ENCODE assay signal across 9 cellular contexts in the genomic region with DNA sequence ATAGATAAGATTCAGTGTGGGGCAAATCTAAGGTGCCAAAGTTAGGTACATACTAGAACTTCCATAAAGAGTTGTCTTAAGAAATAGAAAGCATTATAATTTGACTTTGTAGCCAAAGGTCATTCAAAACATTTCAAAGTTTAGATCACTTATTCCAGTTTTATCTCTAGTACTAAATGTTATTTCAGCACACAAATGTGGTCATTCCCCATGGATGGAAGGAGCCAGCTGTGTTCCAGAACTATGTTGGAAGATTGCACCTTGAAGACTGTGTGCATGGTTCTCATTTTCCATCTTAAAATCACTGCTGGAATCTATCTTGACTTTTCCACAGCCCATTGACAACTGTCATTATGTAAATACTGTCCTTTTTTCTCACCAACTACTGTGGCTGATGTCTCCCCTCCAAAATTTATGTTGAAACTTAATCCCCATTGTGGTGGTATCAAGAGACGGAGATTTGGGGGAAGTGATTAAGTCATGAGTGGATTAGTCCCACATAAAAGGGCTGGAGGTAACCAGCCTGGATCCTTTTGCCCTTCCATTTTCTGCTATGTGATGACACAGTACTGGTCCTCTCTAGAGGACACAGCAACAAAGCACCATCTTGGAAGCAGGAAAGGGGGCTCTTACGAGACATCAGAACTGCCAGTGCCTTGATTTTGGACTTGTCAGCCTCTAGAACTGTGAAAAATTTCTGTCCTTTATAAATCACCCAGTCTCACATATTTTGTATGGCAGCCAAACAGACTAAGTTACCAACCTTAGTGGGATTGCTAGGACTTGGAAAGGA. TPM values are rescaled to one million over a fixed set of nuclear protein-coding genes. Genes with fewer than 3 reads are reported as not detected.
DNase-seq lines count a peak whose midpoint lies in the region; ATAC-seq and TF ChIP-seq lines count a peak whose summit lies in the region.
"Had no signal": no experiment of that assay in that cellular context is flagged by ENCODE, and none has a peak within 500 bp of the region (broad histone marks: within the 10 kb centered on the region; RNA-seq: fewer than 3 reads in every experiment).

No MANE protein-coding gene starts in this region.

- no peak overlapping the region for H3K4me3 ChIP-seq in HL-60 (replicated peaks; ENCODE audit: insufficient read depth, low read length)
- H3K4me3 ChIP-seq: PC-9 had no signal

- peaks cover 96% of the 10 kb centered on the region for H3K4me1 Mint-ChIP-seq in activated B cell treated with CpG ODN at 0.5 μM for 24 hours
- peaks cover 88 to 100% of the 10 kb centered on the region in 2 donors for H3K4me1 Mint-ChIP-seq in immature natural killer cell
- peaks cover 95% of the 10 kb centered on the region for H3K4me1 Mint-ChIP-seq in stimulated activated naive CD8-positive, alpha-beta T cell treated with anti-CD3 and anti-CD28 coated beads, Interleukin-15, amount 100 ng/mL, for 72 hours
- peaks cover 40% of the 10 kb centered on the region for H3K4me1 Mint-ChIP-seq in Calu3 (ENCODE audit: low read depth, unreplicated experiment)

- CTCF ChIA-PET in activated B cell treated with CpG ODN at 0.5 μM for 24 hours (lab: Charles Lee): interaction anchor here (1.7 to 2.3 kb wide), 3 partner anchors 28 to 127 kb away, joined by 5 to 22 read pairs (median 11); no protein-coding TSS in a partner anchor
- CTCF ChIA-PET in Calu3 (lab: Charles Lee): no interaction called here

- intact Hi-C loops in activated B cell treated with CpG ODN at 0.5 μM for 24 hours (cut with micrococcal nuclease): loop anchor here (1.0 kb wide), 1 partner anchor 7 kb away; no protein-coding TSS in a partner anchor
- intact Hi-C loops in Calu3 (cut with micrococcal nuclease; ENCODE audit: unreplicated experiment): no loop called here

- H3K36me3 Mint-ChIP-seq in activated B cell treated with CpG ODN at 0.5 μM for 24 hours (ENCODE audit: low read depth): peaks cover 69% of the 10 kb centered on the region
- H3K36me3 Mint-ChIP-seq in immature natural killer cell: peaks cover 0 to 7% (median 5%) of the 10 kb centered on the region in 3 donors
- H3K36me3 Mint-ChIP-seq in Calu3 (ENCODE audit: insufficient read depth, unreplicated experiment): peaks cover 25% of the 10 kb centered on the region

- H3K27ac Mint-ChIP-seq in activated B cell treated with CpG ODN at 0.5 μM for 24 hours: peak overlapping the region; percentile 91
- H3K27ac Mint-ChIP-seq in immature natural killer cell: peak overlapping the region; percentile 89 to 97 (median 93)
- H3K27ac Mint-ChIP-seq in stimulated activated naive CD8-positive, alpha-beta T cell treated with anti-CD3 and anti-CD28 coated beads, Interleukin-15, amount 100 ng/mL, for 72 hours: peak overlapping the region; percentile 100
- no peak overlapping the region for H3K27ac Mint-ChIP-seq in Calu3 (ENCODE audit: unreplicated experiment)
- H3K27ac Mint-ChIP-seq: progenitor cell of endocrine pancreas had no signal

- TF ChIP-seq CTCF in HL-60 (IDR thresholded peaks at IDR 0.05; ENCODE audit: insufficient read depth, low read length) (no peak), activated B cell treated with CpG ODN at 0.5 μM for 24 hours (IDR thresholded peaks at IDR 0.05) (no peak), Calu3 (IDR thresholded peaks at IDR 0.05; ENCODE audit: unreplicated experiment) (no peak)

- POLR2A ChIA-PET in activated B cell treated with CpG ODN at 0.5 μM for 24 hours (lab: Charles Lee): interaction anchor here (0.9 to 4.3 kb wide), 6 partner anchors 8 to 27 kb away, joined by 4 to 16 read pairs (median 5); no protein-coding TSS in a partner anchor

- no peaks in the 10 kb centered on the region for H3K27me3 ChIP-seq in HL-60 (ENCODE audit: insufficient read depth, poor library complexity, severe bottlenecking)

- DNase-seq in HL-60 (ENCODE audit: low read depth in 1 of 2, low spot score in 1 of 2): no peak
- no peak for DNase-seq in activated B cell treated with CpG ODN at 0.5 μM for 24 hours
- DNase-seq in immature natural killer cell: no peak
- DNase-seq in stimulated activated naive CD8-positive, alpha-beta T cell treated with anti-CD3 and anti-CD28 coated beads, Interleukin-15, amount 100 ng/mL, for 72 hours: no peak
- DNase-seq in NCI-H146 treated with DMSO at 0.1 percent for 48 hours (lab: John Stamatoyannopoulos, UW; ENCODE audit: unreplicated experiment): no peak
- DNase-seq in Calu3: no peak
- DNase-seq: PC-9 had no signal

- H3K9me3 Mint-ChIP-seq in activated B cell treated with CpG ODN at 0.5 μM for 24 hours: no peaks in the 10 kb centered on the region
- H3K9me3 Mint-ChIP-seq in immature natural killer cell: no peaks in the 10 kb centered on the region
- H3K9me3 Mint-ChIP-seq in stimulated activated naive CD8-positive, alpha-beta T cell treated with anti-CD3 and anti-CD28 coated beads, Interleukin-15, amount 100 ng/mL, for 72 hours: no peaks in the 10 kb centered on the region
- H3K9me3 Mint-ChIP-seq in Calu3 (ENCODE audit: low read depth, unreplicated experiment): no peaks in the 10 kb centered on the region

- H3K4me3 Mint-ChIP-seq in activated B cell treated with CpG ODN at 0.5 μM for 24 hours (peak overlapping the region; percentile 33), immature natural killer cell (peak overlapping the region; percentile 46 to 78 (median 74)), Calu3 (ENCODE audit: low read depth, unreplicated experiment) (no peak overlapping the region)
- H3K4me3 Mint-ChIP-seq in stimulated activated naive CD8-positive, alpha-beta T cell treated with anti-CD3 and anti-CD28 coated beads, Interleukin-15, amount 100 ng/mL, for 72 hours: peak overlapping the region; percentile 58 to 71

- BruUV-seq in Calu3 (replicated peaks; lab: Mats Ljungman, UMichigan): no TSS peak

- peak overlapping the region; percentile 77 for H3K27ac ChIP-seq in HL-60 (replicated peaks)
- H3K27ac ChIP-seq: PC-9 had no signal

- ATAC-seq in activated B cell treated with CpG ODN at 0.5 μM for 24 hours (ENCODE audit: low read depth) (no peak), HG03280 (IDR thresholded peaks at IDR 0.05; ENCODE audit: unreplicated experiment) (no peak)
- no peak for ATAC-seq in stimulated activated naive CD8-positive, alpha-beta T cell treated with anti-CD3 and anti-CD28 coated beads, Interleukin-15, amount 100 ng/mL, for 72 hours

- H3K27me3 Mint-ChIP-seq in activated B cell treated with CpG ODN at 0.5 μM for 24 hours (no peaks in the 10 kb centered on the region), immature natural killer cell (ENCODE audit: low read depth in 3 of 3) (peaks cover 4 to 12% (median 5%) of the 10 kb centered on the region in 3 donors), Calu3 (ENCODE audit: unreplicated experiment) (no peaks in the 10 kb centered on the region)
- H3K27me3 Mint-ChIP-seq in stimulated activated naive CD8-positive, alpha-beta T cell treated with anti-CD3 and anti-CD28 coated beads, Interleukin-15, amount 100 ng/mL, for 72 hours: no peaks in the 10 kb centered on the region
- H3K27me3 Mint-ChIP-seq: progenitor cell of endocrine pancreas had no signal

RNA-seq across cellular contexts. Expression of a gene that starts 24.0 kb away (rescaled TPM):
- 99.1 and 104 TPM in 2 replicates for total RNA-seq in activated B cell treated with CpG ODN at 0.5 μM for 24 hours
- 100 to 1,000 TPM in 1 of 3 donors, 10 to 100 TPM in 2; 36.8 to 101 (median 43.6) TPM for polyA plus RNA-seq in immature natural killer cell
- 103 and 105 TPM in 2 replicates for total RNA-seq in Calu3 (2022)
